In the genomic region with DNA sequence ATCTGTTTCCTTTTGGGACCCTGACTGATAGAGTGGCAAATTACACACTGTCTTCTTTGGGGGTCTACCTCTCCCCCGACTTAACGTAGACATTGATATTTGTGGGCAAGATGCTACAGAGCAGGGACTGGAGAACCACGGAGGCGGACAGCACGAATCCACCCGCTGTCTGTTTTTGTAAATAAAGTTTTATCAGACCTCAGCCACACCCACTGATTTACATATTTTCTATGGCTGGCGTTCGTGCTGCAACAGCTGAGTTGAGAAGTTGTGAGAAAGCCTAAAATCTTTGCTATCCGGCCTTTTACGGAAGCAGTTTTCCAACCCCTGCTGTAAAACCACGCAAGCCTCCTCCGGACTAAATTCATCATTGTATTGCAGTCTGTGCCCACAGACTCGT, we compare ENCODE assay signal across 27 cellular contexts.
"Had no signal": no experiment of that assay in that cellular context is flagged by ENCODE, and none has a peak within 500 bp of the region (broad histone marks: within the 10 kb centered on the region; RNA-seq: fewer than 3 reads in every experiment).

No MANE protein-coding gene starts in this region.

- H3K9me3 ChIP-seq: colonic mucosa, esophagus muscularis mucosa, esophagus squamous epithelium, gastrocnemius medialis, gastroesophageal sphincter, heart left ventricle had no signal

- ATAC-seq: effector memory CD8-positive, alpha-beta T cell; esophagus mucosa; foreskin keratinocyte; gastrocnemius medialis; gastroesophageal sphincter; heart left ventricle; heart right ventricle had no signal

- H3K27me3 ChIP-seq: colonic mucosa had no signal

- H3K36me3 ChIP-seq: colonic mucosa, esophagus muscularis mucosa, esophagus squamous epithelium, gastrocnemius medialis, gastroesophageal sphincter, heart left ventricle, heart right ventricle had no signal

- FAIRE-seq: colon, endometrium, endothelial cell of umbilical vein, frontal cortex had no signal

- H3K4me3 ChIP-seq: colonic mucosa, coronary artery, dorsolateral prefrontal cortex, esophagus muscularis mucosa, esophagus squamous epithelium, gastrocnemius medialis, gastroesophageal sphincter, heart left ventricle, heart right ventricle had no signal

- H3K4me1 ChIP-seq: colonic mucosa, esophagus muscularis mucosa, esophagus squamous epithelium, foreskin keratinocyte, gastrocnemius medialis, gastroesophageal sphincter, heart left ventricle, heart right ventricle had no signal

- H3K27ac ChIP-seq: colonic mucosa, coronary artery, dorsolateral prefrontal cortex, epithelial cell of prostate, esophagus muscularis mucosa, esophagus squamous epithelium, foreskin keratinocyte, gastrocnemius medialis, gastroesophageal sphincter, heart left ventricle, heart right ventricle had no signal

- DNase-seq: colonic mucosa; cortex of kidney; dorsolateral prefrontal cortex; effector CD4-positive, alpha-beta T cell; effector CD8-positive, alpha-beta T cell; effector memory CD4-positive, alpha-beta T cell; effector memory CD8-positive, alpha-beta T cell; endodermal cell; erythroblast; esophagus squamous epithelium; foreskin fibroblast; foreskin keratinocyte; foreskin melanocyte; gastrocnemius medialis; glutamatergic neuron; head of caudate nucleus; heart left ventricle; heart right ventricle had no signal
